In genomic region chr3:121111914-121112612, GRCh38 we compare ENCODE assay signal across 1 cellular context.
TF ChIP-seq lines count a peak whose summit lies in the region.

No MANE protein-coding gene starts in this region.

TF ChIP-seq in GM23338, 12 proteins besides CTCF, POLR2A, EP300 and RAD21:
- TF ChIP-seq ZNF462 (CRISPR knock-in tag; IDR thresholded peaks at IDR 0.05) (no peak), CREB1 (CRISPR knock-in tag; IDR thresholded peaks at IDR 0.05; ENCODE audit: low read depth) (no peak), NANOG (IDR thresholded peaks at IDR 0.05; ENCODE audit: borderline replicate concordance) (no peak), EZH2phosphoT487 (IDR thresholded peaks at IDR 0.05; ENCODE audit: unreplicated experiment) (no peak), ZNF114 (CRISPR knock-in tag; IDR thresholded peaks at IDR 0.05) (no peak), JUNB (IDR thresholded peaks at IDR 0.05; ENCODE audit: unreplicated experiment) (no peak), POLR2AphosphoS5 (IDR thresholded peaks at IDR 0.05; ENCODE audit: low read depth) (no peak), ZNF331 (CRISPR knock-in tag; IDR thresholded peaks at IDR 0.05; ENCODE audit: low read depth) (no peak)
- TF ChIP-seq, protein P1, sequence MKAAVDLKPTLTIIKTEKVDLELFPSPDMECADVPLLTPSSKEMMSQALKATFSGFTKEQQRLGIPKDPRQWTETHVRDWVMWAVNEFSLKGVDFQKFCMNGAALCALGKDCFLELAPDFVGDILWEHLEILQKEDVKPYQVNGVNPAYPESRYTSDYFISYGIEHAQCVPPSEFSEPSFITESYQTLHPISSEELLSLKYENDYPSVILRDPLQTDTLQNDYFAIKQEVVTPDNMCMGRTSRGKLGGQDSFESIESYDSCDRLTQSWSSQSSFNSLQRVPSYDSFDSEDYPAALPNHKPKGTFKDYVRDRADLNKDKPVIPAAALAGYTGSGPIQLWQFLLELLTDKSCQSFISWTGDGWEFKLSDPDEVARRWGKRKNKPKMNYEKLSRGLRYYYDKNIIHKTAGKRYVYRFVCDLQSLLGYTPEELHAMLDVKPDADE (IDR thresholded peaks at IDR 0.05), result no peak
